In the genomic region with DNA sequence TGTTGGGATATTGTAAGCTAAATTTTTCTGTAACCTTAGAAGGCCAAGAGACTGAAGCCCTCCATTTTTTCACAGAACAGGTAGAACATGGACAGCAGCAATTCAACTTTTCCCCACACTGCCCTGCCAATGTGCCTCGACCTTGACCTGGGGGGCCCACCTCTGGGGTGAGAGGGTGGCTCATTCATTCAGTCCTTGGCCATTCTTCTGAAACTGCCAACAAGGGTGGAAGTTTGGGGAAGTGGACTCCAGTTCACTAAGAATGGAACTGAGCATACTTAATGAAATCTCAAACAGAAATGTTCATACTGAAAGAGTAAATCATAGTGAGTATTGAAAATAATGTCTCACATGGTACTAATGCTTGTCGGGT, we compare ENCODE assay signal across 8 cellular contexts. TPM values are rescaled to one million over a fixed set of nuclear protein-coding genes. Genes with fewer than 3 reads are reported as not detected.
DNase-seq lines count a peak whose midpoint lies in the region; ATAC-seq, FAIRE-seq and TF ChIP-seq lines count a peak whose summit lies in the region.

No MANE protein-coding gene starts in this region.

- peaks cover 49% of the 10 kb centered on the region for H3K36me3 Mint-ChIP-seq in activated CD8-positive, alpha-beta memory T cell treated with anti-CD3 and anti-CD28 coated beads, Interleukin-2, amount 10 ng/mL, durations not matched to agents 7 days and 5 days
- H3K36me3 Mint-ChIP-seq in activated naive CD4-positive, alpha-beta T cell treated with anti-CD3 and anti-CD28 coated beads, Interleukin-2, amount 50 U/mL, for 24 hours, result peaks cover 38% of the 10 kb centered on the region

- no peak for DNase-seq in activated CD8-positive, alpha-beta memory T cell treated with anti-CD3 and anti-CD28 coated beads, Interleukin-2, amount 10 ng/mL, durations not matched to agents 7 days and 5 days
- no peak for DNase-seq in activated CD8-positive, alpha-beta memory T cell treated with anti-CD3 and anti-CD28 coated beads for 24 hours
- DNase-seq in kidney epithelial cell (ENCODE audit: low read depth) (no peak), NCI-H748 treated with DMSO at 0.1 percent for 48 hours (lab: John Stamatoyannopoulos, UW) (no peak), mucosa of descending colon (no peak), RCC 7860 (ENCODE audit: low spot score) (no peak)

- H3K36me3 ChIP-seq in kidney epithelial cell (ENCODE audit: control insufficient read depth, insufficient read depth, low read length), result no peaks in the 10 kb centered on the region
- peaks cover 3% of the 10 kb centered on the region for H3K36me3 ChIP-seq in thymus (ENCODE audit: control insufficient read depth, insufficient read depth)
- H3K36me3 ChIP-seq in mucosa of descending colon (ENCODE audit: low read depth), result no peaks in the 10 kb centered on the region

- CTCF ChIA-PET in activated CD8-positive, alpha-beta memory T cell treated with anti-CD3 and anti-CD28 coated beads, Interleukin-2, amount 10 ng/mL, durations not matched to agents 7 days and 5 days (lab: Charles Lee), result interaction anchor here (1.2 kb wide), 1 partner anchor 150 kb away, joined by 3 read pairs; no protein-coding TSS in a partner anchor

- peaks cover 49% of the 10 kb centered on the region for H3K4me1 Mint-ChIP-seq in activated CD8-positive, alpha-beta memory T cell treated with anti-CD3 and anti-CD28 coated beads, Interleukin-2, amount 10 ng/mL, durations not matched to agents 7 days and 5 days
- H3K4me1 Mint-ChIP-seq in activated naive CD4-positive, alpha-beta T cell treated with anti-CD3 and anti-CD28 coated beads, Interleukin-2, amount 50 U/mL, for 24 hours, result peaks cover 50% of the 10 kb centered on the region

- H3K27me3 ChIP-seq in kidney epithelial cell (ENCODE audit: control insufficient read depth, insufficient read depth, low read length) (no peaks in the 10 kb centered on the region), thymus (ENCODE audit: control insufficient read depth, insufficient read depth) (no peaks in the 10 kb centered on the region)

- no peak for FAIRE-seq in RCC 7860 (lab: Jason Lieb, UNC)

- TF ChIP-seq CTCF in kidney epithelial cell (IDR thresholded peaks at IDR 0.05; ENCODE audit: insufficient read depth, low read length, poor library complexity, severe bottlenecking) (no peak), mucosa of descending colon (IDR thresholded peaks at IDR 0.05) (no peak)

- peak overlapping the region; percentile 96 for H3K4me3 Mint-ChIP-seq in activated CD8-positive, alpha-beta memory T cell treated with anti-CD3 and anti-CD28 coated beads, Interleukin-2, amount 10 ng/mL, durations not matched to agents 7 days and 5 days
- peak overlapping the region; percentile 99 for H3K4me3 Mint-ChIP-seq in activated naive CD4-positive, alpha-beta T cell treated with anti-CD3 and anti-CD28 coated beads, Interleukin-2, amount 50 U/mL, for 24 hours

- no peaks in the 10 kb centered on the region for H3K9me3 Mint-ChIP-seq in activated CD8-positive, alpha-beta memory T cell treated with anti-CD3 and anti-CD28 coated beads, Interleukin-2, amount 10 ng/mL, durations not matched to agents 7 days and 5 days (ENCODE audit: low read depth)
- H3K9me3 Mint-ChIP-seq in activated naive CD4-positive, alpha-beta T cell treated with anti-CD3 and anti-CD28 coated beads, Interleukin-2, amount 50 U/mL, for 24 hours, result no peaks in the 10 kb centered on the region

- 64% methylated on average over 2 of the region's 2 CpGs for WGBS in thymus

- H3K4me1 ChIP-seq in thymus (ENCODE audit: control insufficient read depth, insufficient read depth, low read length), result peaks cover 12% of the 10 kb centered on the region
- peaks cover 16% of the 10 kb centered on the region for H3K4me1 ChIP-seq in mucosa of descending colon (ENCODE audit: low read depth)

- H3K27ac ChIP-seq in thymus (ENCODE audit: low read depth), result peak overlapping the region; percentile 42

- intact Hi-C loops in mucosa of descending colon (cut with DNase I, micrococcal nuclease), result no loop called here

- no peak for ATAC-seq in activated CD8-positive, alpha-beta memory T cell treated with anti-CD3 and anti-CD28 coated beads, Interleukin-2, amount 10 ng/mL, durations not matched to agents 7 days and 5 days
- ATAC-seq in mucosa of descending colon, result no peak

- peak overlapping the region; percentile 97 for H3K27ac Mint-ChIP-seq in activated CD8-positive, alpha-beta memory T cell treated with anti-CD3 and anti-CD28 coated beads, Interleukin-2, amount 10 ng/mL, durations not matched to agents 7 days and 5 days
- H3K27ac Mint-ChIP-seq in activated naive CD4-positive, alpha-beta T cell treated with anti-CD3 and anti-CD28 coated beads, Interleukin-2, amount 50 U/mL, for 24 hours, result peak overlapping the region; percentile 100

- H3K9me3 ChIP-seq in thymus (ENCODE audit: control insufficient read depth) (no peaks in the 10 kb centered on the region), mucosa of descending colon (no peaks in the 10 kb centered on the region)

- H3K27me3 Mint-ChIP-seq in activated CD8-positive, alpha-beta memory T cell treated with anti-CD3 and anti-CD28 coated beads, Interleukin-2, amount 10 ng/mL, durations not matched to agents 7 days and 5 days, result no peaks in the 10 kb centered on the region
- H3K27me3 Mint-ChIP-seq in activated naive CD4-positive, alpha-beta T cell treated with anti-CD3 and anti-CD28 coated beads, Interleukin-2, amount 50 U/mL, for 24 hours, result no peaks in the 10 kb centered on the region

- H3K4me3 ChIP-seq in kidney epithelial cell (ENCODE audit: low read depth, low read length) (peak overlapping the region; percentile 83), thymus (ENCODE audit: low read length) (peak overlapping the region; percentile 72), mucosa of descending colon (no peak overlapping the region)

RNA-seq across cellular contexts. Expression of a gene that starts 1.1 kb away (rescaled TPM):
- 100 to 1,000 TPM; 417 to 565 TPM for total RNA-seq in activated CD8-positive, alpha-beta memory T cell treated with anti-CD3 and anti-CD28 coated beads, Interleukin-2, amount 10 ng/mL, durations not matched to agents 7 days and 5 days
- total RNA-seq in kidney epithelial cell (654 and 772 TPM in 2 replicates), mucosa of descending colon (100 to 1,000 TPM; 374 to 475 (median 385) TPM)
- 802 TPM for polyA plus RNA-seq in thymus

RNA-seq across cellular contexts. Expression of a gene that starts 1.5 kb away (rescaled TPM):
- 10 to 100 TPM; 58.2 to 82.1 TPM for total RNA-seq in activated CD8-positive, alpha-beta memory T cell treated with anti-CD3 and anti-CD28 coated beads, Interleukin-2, amount 10 ng/mL, durations not matched to agents 7 days and 5 days
- 102 and 107 TPM in 2 replicates for total RNA-seq in kidney epithelial cell
- polyA plus RNA-seq in thymus, result 20.8 TPM
- 100 to 1,000 TPM; 132 to 172 (median 140) TPM for total RNA-seq in mucosa of descending colon
